Comparison of ENCODE assay signal across 8 cellular contexts in the genomic region with DNA sequence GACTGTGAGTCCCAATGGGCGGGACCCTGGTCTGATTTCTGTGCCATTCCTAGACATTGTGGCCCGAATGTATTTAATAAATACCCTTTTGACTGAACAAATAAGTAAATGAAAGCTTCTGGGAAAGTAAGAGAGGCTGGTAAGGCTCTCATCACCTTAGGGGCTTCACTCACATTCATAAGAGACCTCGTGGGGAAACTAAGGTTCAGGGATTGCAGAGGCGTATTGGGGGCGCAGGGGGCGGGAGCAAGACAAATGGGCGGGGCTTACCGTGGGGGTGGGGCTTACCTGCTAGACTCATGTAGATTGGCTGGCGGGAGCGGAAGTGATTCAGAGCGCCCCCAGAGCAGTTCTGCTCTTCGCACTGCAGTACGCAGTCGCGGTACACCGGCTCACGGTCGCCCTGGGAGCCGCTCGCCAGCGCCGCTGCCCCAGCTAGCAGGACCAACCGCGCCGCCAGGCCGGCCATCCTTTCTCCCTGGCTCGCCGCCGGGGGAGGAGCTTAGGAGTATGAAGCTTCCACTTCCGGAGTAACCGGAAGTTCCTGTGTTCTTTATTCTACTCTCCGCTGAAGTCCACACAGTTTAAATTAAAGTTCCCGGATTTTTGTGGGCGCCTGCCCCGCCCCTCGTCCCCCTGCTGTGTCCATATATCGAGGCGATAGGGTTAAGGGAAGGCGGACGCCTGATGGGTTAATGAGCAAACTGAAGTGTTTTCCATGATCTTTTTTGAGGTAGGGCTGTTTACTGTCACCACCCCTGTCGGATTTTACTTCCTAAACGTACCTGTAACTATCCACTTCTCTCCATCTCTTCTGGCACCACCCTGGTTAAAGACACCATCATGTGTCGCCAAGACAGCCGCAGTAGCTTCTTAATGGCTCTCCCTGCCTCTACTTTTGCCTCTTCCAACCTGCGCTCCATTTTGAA. TPM values are rescaled to one million over a fixed set of nuclear protein-coding genes. Genes with fewer than 3 reads are reported as not detected.
DNase-seq lines count a peak whose midpoint lies in the region; ATAC-seq, FAIRE-seq and TF ChIP-seq lines count a peak whose summit lies in the region.

A gene with protein sequence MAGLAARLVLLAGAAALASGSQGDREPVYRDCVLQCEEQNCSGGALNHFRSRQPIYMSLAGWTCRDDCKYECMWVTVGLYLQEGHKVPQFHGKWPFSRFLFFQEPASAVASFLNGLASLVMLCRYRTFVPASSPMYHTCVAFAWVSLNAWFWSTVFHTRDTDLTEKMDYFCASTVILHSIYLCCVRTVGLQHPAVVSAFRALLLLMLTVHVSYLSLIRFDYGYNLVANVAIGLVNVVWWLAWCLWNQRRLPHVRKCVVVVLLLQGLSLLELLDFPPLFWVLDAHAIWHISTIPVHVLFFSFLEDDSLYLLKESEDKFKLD (minus strand): TSS at position 512 of the 929 bp plus-strand sequence. CDS start 43 bp downstream, at position 469.

- ATAC-seq in GM18868 (IDR thresholded peaks at IDR 0.05; ENCODE audit: unreplicated experiment) (peak; percentile 90), HG03103 (IDR thresholded peaks at IDR 0.05; ENCODE audit: low read depth, unreplicated experiment) (peak; percentile 68)

- H3K4me3 ChIP-seq in AG04449 (ENCODE audit: low read depth, low read length) (peak within 1 kb of the TSS; percentile 76), breast epithelium (peak within 1 kb of the TSS; percentile 60 to 76 (median 60)), small intestine (ENCODE audit: low read depth in 1 of 2, low read length in 2 of 2) (peak within 1 kb of the TSS; percentile 61 to 82)

- CTCF ChIA-PET in AG04449 (lab: Yijun Ruan, JAX) = interaction anchor here (0.7 to 3.1 kb wide), 9 partner anchors 10 to 65 kb away, joined by 3 to 18 read pairs (median 5); partner anchors contain the start of genes ERBB2 and PNMT

- H3K27ac ChIP-seq in VCaP = peak within 1 kb of the TSS; percentile 93
- peak within 1 kb of the TSS; percentile 90 to 93 for H3K27ac ChIP-seq in breast epithelium
- peak within 1 kb of the TSS; percentile 79 to 97 for H3K27ac ChIP-seq in small intestine (ENCODE audit: low read depth in 1 of 2, low read length in 1 of 2)

- intact Hi-C loops in breast epithelium (cut with DNase I; ENCODE audit: low total_unique reads) = no loop called here

- DNase-seq in AG04449 (ENCODE audit: low read depth, low spot score) (peak; percentile 44), NCI-H2171 (lab: John Stamatoyannopoulos, UW) (peak; percentile 97), breast epithelium (ENCODE audit: low spot score in 2 of 2) (peak; percentile 78 to 81), iPS-NIHi7 (ENCODE audit: extremely low spot score) (peak; percentile 92), small intestine (peak; percentile 88)

- POLR2A ChIA-PET in AG04449 (lab: Yijun Ruan, JAX) = interaction anchor here (0.5 to 2.9 kb wide), 7 partner anchors 11 to 227 kb away, joined by 3 to 27 read pairs (median 4); partner anchors contain the start of genes CDK12, ERBB2 and MIEN1

- TF ChIP-seq CTCF in AG04449 (IDR thresholded peaks at IDR 0.05; ENCODE audit: insufficient read depth, low read length, missing control alignments) (no peak), VCaP (conservative IDR thresholded peaks at IDR 0.05) (no peak), breast epithelium (IDR thresholded peaks at IDR 0.05) (no peak)

- no peaks in the 10 kb centered on the region for H3K36me3 ChIP-seq in breast epithelium
- no peaks in the 10 kb centered on the region for H3K36me3 ChIP-seq in small intestine (ENCODE audit: control insufficient read depth in 2 of 2, insufficient read depth in 2 of 2, low read length in 2 of 2)

- peaks cover 6 to 10% of the 10 kb centered on the region in 2 donors for H3K4me1 ChIP-seq in breast epithelium
- H3K4me1 ChIP-seq in small intestine (ENCODE audit: control insufficient read depth in 2 of 2, insufficient read depth in 1 of 2, low read depth in 1 of 2, low read length in 1 of 2) = peaks cover 4 to 7% of the 10 kb centered on the region in 2 donors

- H3K27me3 ChIP-seq in breast epithelium (no peaks in the 10 kb centered on the region), small intestine (ENCODE audit: control insufficient read depth in 2 of 2, insufficient read depth in 2 of 2, low read length in 2 of 2) (no peaks in the 10 kb centered on the region)

- FAIRE-seq in small intestine (lab: Jason Lieb, UNC) = no peak

- WGBS in small intestine, 3 donors = 2 to 3% (median 2%) methylated on average over 44 to 45 of the region's 45 CpGs

- peak; percentile 40 for TF ChIP-seq POLR2A in breast epithelium (IDR thresholded peaks at IDR 0.05)

- no peaks in the 10 kb centered on the region for H3K9me3 ChIP-seq in breast epithelium
- H3K9me3 ChIP-seq in small intestine (ENCODE audit: control insufficient read depth, low read depth) = no peaks in the 10 kb centered on the region

RNA-seq across cellular contexts. Expression of the gene that starts here (rescaled TPM):
- total RNA-seq in breast epithelium = 10 to 100 TPM; 11.7 to 23.7 (median 21.6) TPM
- 10 to 100 TPM; 20.6 to 35.5 (median 21.6) TPM for polyA plus RNA-seq in small intestine

Comparison
In these comparisons a context has a peak if more than half of its experiments do, and no peak if none do; other contexts are left out.
1. Peak in every context shown above with its lines: DNase-seq, ATAC-seq, H3K4me3 ChIP-seq and H3K27ac ChIP-seq.
2. DNase-seq: peak in every context shown above with its lines; median percentile 97 in NCI-H2171; 92 in iPS-NIHi7; 88 in small intestine; 80 in breast epithelium; 44 in AG04449.